In genomic region chr2:10026940-10027569, GRCh38 we compare ENCODE assay signal across 1 cellular context.
TF ChIP-seq lines count a peak whose summit lies in the region.

No MANE protein-coding gene starts in this region.

TF ChIP-seq in H1, 55 proteins besides CTCF, POLR2A, EP300 and RAD21:
- TF ChIP-seq JUND (IDR thresholded peaks at IDR 0.05; ENCODE audit: low read length), result no peak
- no peak for TF ChIP-seq CTBP2 (IDR thresholded peaks at IDR 0.05; ENCODE audit: borderline replicate concordance, insufficient read depth, insufficient read length, low read length)
- no peak for TF ChIP-seq MAFK (IDR thresholded peaks at IDR 0.05; ENCODE audit: low read depth, low read length)
- TF ChIP-seq SP1 (IDR thresholded peaks at IDR 0.05; ENCODE audit: low read depth, low read length), result no peak
- TF ChIP-seq TBP (IDR thresholded peaks at IDR 0.05; ENCODE audit: low read depth, low read length), result no peak
- TF ChIP-seq SP4 (IDR thresholded peaks at IDR 0.05; ENCODE audit: low read length), result no peak
- TF ChIP-seq NRF1 (IDR thresholded peaks at IDR 0.05; ENCODE audit: low read depth, low read length), result no peak
